Comparison of ENCODE assay signal across 9 cellular contexts in genomic region chr11:123475478-123475877, GRCh38. TPM values are rescaled to one million over a fixed set of nuclear protein-coding genes. Genes with fewer than 3 reads are reported as not detected.
DNase-seq lines count a peak whose midpoint lies in the region; ATAC-seq and TF ChIP-seq lines count a peak whose summit lies in the region.
"Had no signal": no experiment of that assay in that cellular context is flagged by ENCODE, and none has a peak within 500 bp of the region (broad histone marks: within the 10 kb centered on the region; RNA-seq: fewer than 3 reads in every experiment).

No MANE protein-coding gene starts in this region.

- H2AFZ ChIP-seq in fibroblast of lung (ENCODE audit: low read length) = no peak overlapping the region

- H3K36me3 ChIP-seq in fibroblast of lung (ENCODE audit: control insufficient read depth, insufficient read depth, low read length) = no peaks in the 10 kb centered on the region

- no peaks in the 10 kb centered on the region for H3K79me2 ChIP-seq in fibroblast of lung (ENCODE audit: control insufficient read depth, insufficient read depth, low read length)

- intact Hi-C loops in CD4-positive, alpha-beta T cell (cut with DNase I, micrococcal nuclease) = loop anchor here (5.0 kb wide), 1 partner anchor 363 kb away; no protein-coding TSS in a partner anchor
- intact Hi-C loops in sciatic nerve (cut with DNase I) = loop anchor here (5.0 kb wide), 1 partner anchor 173 kb away; no protein-coding TSS in a partner anchor

- peaks cover 5% of the 10 kb centered on the region for H3K4me1 ChIP-seq in fibroblast of lung (ENCODE audit: control insufficient read depth, extremely low read depth, insufficient read depth, low read length)

- H3K36me3 Mint-ChIP-seq in CD4-positive, alpha-beta T cell (ENCODE audit: low read depth) = no peaks in the 10 kb centered on the region
- H3K36me3 Mint-ChIP-seq: naive B cell had no signal

- DNase-seq in A172 (ENCODE audit: low spot score) (peak; percentile 30), ELF-1 (ENCODE audit: low read depth, low spot score) (peak; percentile 60), NCI-H82 treated with DMSO at 0.1 percent for 48 hours (lab: John Stamatoyannopoulos, UW; ENCODE audit: unreplicated experiment) (peak; percentile 46), fibroblast of lung (ENCODE audit: low read depth in 2 of 2) (peak; percentile 7 to 22), sciatic nerve (ENCODE audit: low spot score) (no peak)
- DNase-seq in CD4-positive, alpha-beta T cell = no peak
- DNase-seq: naive B cell had no signal

- no peak overlapping the region for H3K9ac ChIP-seq in fibroblast of lung (ENCODE audit: insufficient read depth, low read length)

- no peaks in the 10 kb centered on the region for H3K27me3 Mint-ChIP-seq in CD4-positive, alpha-beta T cell

- H4K20me1 ChIP-seq in fibroblast of lung (ENCODE audit: control insufficient read depth, extremely low read depth, insufficient read depth, low read length) = no peaks in the 10 kb centered on the region

- TF ChIP-seq CTCF in fibroblast of lung (conservative IDR thresholded peaks at IDR 0.05 in 1 of 2, IDR thresholded peaks at IDR 0.05 in 1 of 2; ENCODE audit: low read depth in 1 of 2, low read length in 2 of 2) = peak; percentile 9 to 13
- no peak for TF ChIP-seq CTCF in CD4-positive, alpha-beta T cell (IDR thresholded peaks at IDR 0.05)

- no peak overlapping the region for H3K4me3 ChIP-seq in fibroblast of lung (replicated peaks in 1 of 4; ENCODE audit: control extremely low read depth in 1 of 4, insufficient read depth in 1 of 4, low read depth in 3 of 4, low read length in 4 of 4)

- no peaks in the 10 kb centered on the region for H3K9me3 ChIP-seq in fibroblast of lung (ENCODE audit: control insufficient read depth, insufficient read depth, low read depth, low read length)
- no peaks in the 10 kb centered on the region for H3K9me3 ChIP-seq in CD4-positive, alpha-beta T cell (ENCODE audit: control insufficient read depth, low read length)

- ATAC-seq in CD4-positive, alpha-beta T cell (ENCODE audit: poor library complexity) = no peak
- ATAC-seq in sciatic nerve = no peak
- ATAC-seq in HG03196 (IDR thresholded peaks at IDR 0.05; ENCODE audit: unreplicated experiment) = no peak
- ATAC-seq in HG02970 (IDR thresholded peaks at IDR 0.05; ENCODE audit: low FRiP score, unreplicated experiment) = no peak

- no peak overlapping the region for H3K4me3 Mint-ChIP-seq in CD4-positive, alpha-beta T cell
- H3K4me3 Mint-ChIP-seq: naive B cell had no signal

- no peak overlapping the region for H3K27ac Mint-ChIP-seq in CD4-positive, alpha-beta T cell
- H3K27ac Mint-ChIP-seq: naive B cell had no signal

- POLR2A ChIA-PET in CD4-positive, alpha-beta T cell (lab: Charles Lee) = no interaction called here

- no peaks in the 10 kb centered on the region for H3K9me3 Mint-ChIP-seq in CD4-positive, alpha-beta T cell
- H3K9me3 Mint-ChIP-seq: naive B cell had no signal

- H3K4me2 ChIP-seq in fibroblast of lung (ENCODE audit: extremely low read depth, insufficient read depth, low read length) = no peak overlapping the region

- H3K27me3 ChIP-seq in fibroblast of lung (ENCODE audit: control insufficient read depth, insufficient read depth, low read length) = no peaks in the 10 kb centered on the region
- no peaks in the 10 kb centered on the region for H3K27me3 ChIP-seq in CD4-positive, alpha-beta T cell (ENCODE audit: control insufficient read depth, insufficient read depth, low read length)

- no peak overlapping the region for H3K27ac ChIP-seq in fibroblast of lung (ENCODE audit: insufficient read depth, low read length)
- H3K27ac ChIP-seq in CD4-positive, alpha-beta T cell (ENCODE audit: low read depth, low read length) = no peak overlapping the region

- CTCF ChIA-PET in CD4-positive, alpha-beta T cell (lab: Charles Lee) = interaction anchor here (1.1 kb wide), 1 partner anchor 68 kb away, joined by 8 read pairs; no protein-coding TSS in a partner anchor

- no peaks in the 10 kb centered on the region for H3K4me1 Mint-ChIP-seq in CD4-positive, alpha-beta T cell (ENCODE audit: low read depth)

RNA-seq across cellular contexts. Expression of gene GRAMD1B, which starts 45.4 kb away (rescaled TPM):
- total RNA-seq in A172 (2014; rRNA removed; shearing (Covaris generic)) = 4.6 and 6.5 TPM in 2 replicates
- total RNA-seq in fibroblast of lung (0.26 and 0.83 TPM in 2 replicates), sciatic nerve (38.2 TPM)
- polyA plus RNA-seq in fibroblast of lung = 0.49 and 1.5 TPM in 2 replicates
- polyA plus RNA-seq in fibroblast of lung (2012) = 0.51 and 1.0 TPM in 2 replicates
- polyA minus RNA-seq in fibroblast of lung (ENCODE audit: low replicate concordance) = 0.67 and 2.4 TPM in 2 replicates
- total RNA-seq in CD4-positive, alpha-beta T cell = 10 to 100 TPM; 16.1 to 21.8 TPM

Comparison
In these comparisons a context has a peak if more than half of its experiments do, and no peak if none do; other contexts are left out.
1. DNase-seq: peak in A172 (single experiment), ELF-1 (single experiment), NCI-H82 treated with DMSO at 0.1 percent for 48 hours (single experiment) and fibroblast of lung (2 of 2); none in CD4-positive, alpha-beta T cell (0 of 10) and sciatic nerve (single experiment).